In the genomic region with DNA sequence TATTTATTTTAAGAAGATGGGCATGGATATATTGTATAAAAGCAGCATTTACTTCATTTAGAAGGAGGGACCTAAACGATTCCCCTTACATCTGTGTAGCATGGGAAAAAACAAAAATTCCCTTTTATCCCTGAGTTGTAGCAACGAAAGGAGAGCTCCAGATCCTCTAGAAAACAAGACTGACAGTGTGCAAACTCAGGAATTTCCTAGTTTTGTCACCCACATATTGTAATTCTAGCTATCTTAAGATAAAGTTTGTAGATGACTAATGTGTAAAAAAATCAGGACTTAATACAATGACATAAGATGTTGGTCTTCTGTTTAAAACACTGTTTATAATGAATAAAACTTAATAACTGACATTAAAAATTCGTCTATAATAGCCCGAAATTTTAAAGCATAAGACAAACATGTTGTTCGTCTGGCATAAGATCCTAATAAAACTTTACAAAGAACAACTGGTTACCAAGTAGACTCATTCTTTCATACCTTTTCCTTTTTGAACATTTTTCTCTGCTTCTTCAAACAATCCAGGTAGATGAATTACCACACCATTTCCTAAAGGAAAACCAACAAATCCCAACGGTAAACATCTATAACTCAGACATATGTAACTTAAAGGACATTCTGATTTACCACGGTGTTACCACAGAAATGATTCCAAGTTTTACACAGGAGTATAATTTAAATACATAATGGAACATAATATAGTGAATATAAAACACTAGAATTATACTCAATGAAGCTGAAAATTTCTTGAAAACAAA, we compare ENCODE assay signal across 13 cellular contexts. TPM values are rescaled to one million over a fixed set of nuclear protein-coding genes. Genes with fewer than 3 reads are reported as not detected.
A peak's percentile ranks its signal among the peaks of the same experiment; 100 is the strongest.
DNase-seq lines count a peak whose midpoint lies in the region; ATAC-seq, FAIRE-seq and TF ChIP-seq lines count a peak whose summit lies in the region.
"Had no signal": no experiment of that assay in that cellular context is flagged by ENCODE, and none has a peak within 500 bp of the region (broad histone marks: within the 10 kb centered on the region; RNA-seq: fewer than 3 reads in every experiment).

No MANE protein-coding gene starts in this region.

- H3K4me1 Mint-ChIP-seq in activated CD8-positive, alpha-beta T cell treated with anti-CD3 and anti-CD28 coated beads for 36 hours (ENCODE audit: low read depth), result peaks cover 47% of the 10 kb centered on the region
- peaks cover 19% of the 10 kb centered on the region for H3K4me1 Mint-ChIP-seq in activated CD8-positive, alpha-beta T cell treated with anti-CD3 and anti-CD28 coated beads, Interleukin-2, amount 10 ng/mL, durations not matched to agents 7 days and 5 days (ENCODE audit: low read depth)

- peaks cover 9 to 10% of the 10 kb centered on the region in 2 experiments for H3K36me3 ChIP-seq in endothelial cell of umbilical vein (ENCODE audit: control insufficient read depth in 2 of 2, extremely low read depth in 1 of 2, insufficient read depth in 2 of 2, low read length in 2 of 2)
- peaks cover 7 to 9% of the 10 kb centered on the region in 2 experiments for H3K36me3 ChIP-seq in trophoblast cell (ENCODE audit: control insufficient read depth in 1 of 2, insufficient read depth in 2 of 2, low read length in 2 of 2)
- H3K36me3 ChIP-seq in right atrium auricular region, result peaks cover 9% of the 10 kb centered on the region

- BruUV-seq in endothelial cell of umbilical vein (replicated peaks; lab: Mats Ljungman, UMichigan), result TSS peak; percentile 31

- intact Hi-C loops in activated CD8-positive, alpha-beta T cell treated with anti-CD3 and anti-CD28 coated beads for 36 hours (cut with micrococcal nuclease), result no loop called here
- intact Hi-C loops in endothelial cell of umbilical vein (cut with micrococcal nuclease), result loop anchor here (1.0 to 5.0 kb wide), 4 partner anchors 9 to 389 kb away; no protein-coding TSS in a partner anchor

- dilution Hi-C loops in endothelial cell of umbilical vein (cut with MboI; ENCODE audit: extremely low pct_ligation_motif_present, low sequenced_read_pairs), result no loop called here

- H2AFZ ChIP-seq in endothelial cell of umbilical vein (ENCODE audit: low read depth, low read length) (no peak overlapping the region), trophoblast cell (ENCODE audit: insufficient read depth, low read length, poor library complexity) (no peak overlapping the region)

- H3K9me3 Mint-ChIP-seq in activated CD8-positive, alpha-beta T cell treated with anti-CD3 and anti-CD28 coated beads for 36 hours, result no peaks in the 10 kb centered on the region
- H3K9me3 Mint-ChIP-seq in activated CD8-positive, alpha-beta T cell treated with anti-CD3 and anti-CD28 coated beads, Interleukin-2, amount 10 ng/mL, durations not matched to agents 7 days and 5 days (ENCODE audit: insufficient read depth), result no peaks in the 10 kb centered on the region
- H3K9me3 Mint-ChIP-seq: IgD-negative memory B cell, type B pancreatic cell had no signal

- no peaks in the 10 kb centered on the region for H3K79me1 ChIP-seq in trophoblast cell (ENCODE audit: low read length)

- peak overlapping the region; percentile 85 for H3K27ac Mint-ChIP-seq in activated CD8-positive, alpha-beta T cell treated with anti-CD3 and anti-CD28 coated beads for 36 hours
- H3K27ac Mint-ChIP-seq in activated CD8-positive, alpha-beta T cell treated with anti-CD3 and anti-CD28 coated beads, Interleukin-2, amount 10 ng/mL, durations not matched to agents 7 days and 5 days, result no peak overlapping the region
- H3K27ac Mint-ChIP-seq: type B pancreatic cell had no signal

- H3K36me3 Mint-ChIP-seq in activated CD8-positive, alpha-beta T cell treated with anti-CD3 and anti-CD28 coated beads for 36 hours (ENCODE audit: low read depth), result peaks cover 44% of the 10 kb centered on the region
- H3K36me3 Mint-ChIP-seq in activated CD8-positive, alpha-beta T cell treated with anti-CD3 and anti-CD28 coated beads, Interleukin-2, amount 10 ng/mL, durations not matched to agents 7 days and 5 days (ENCODE audit: low read depth), result peaks cover 39% of the 10 kb centered on the region

- no peaks in the 10 kb centered on the region for H3K27me3 Mint-ChIP-seq in activated CD8-positive, alpha-beta T cell treated with anti-CD3 and anti-CD28 coated beads for 36 hours
- H3K27me3 Mint-ChIP-seq in activated CD8-positive, alpha-beta T cell treated with anti-CD3 and anti-CD28 coated beads, Interleukin-2, amount 10 ng/mL, durations not matched to agents 7 days and 5 days (ENCODE audit: low read depth), result no peaks in the 10 kb centered on the region
- H3K27me3 Mint-ChIP-seq: IgD-negative memory B cell, type B pancreatic cell had no signal

- H4K20me1 ChIP-seq in endothelial cell of umbilical vein (replicated peaks; ENCODE audit: control insufficient read depth, extremely low read depth, insufficient read depth, low read length), result no peaks in the 10 kb centered on the region

- H3K27ac ChIP-seq in endothelial cell of umbilical vein (ENCODE audit: insufficient read depth, low read depth, low read length) (peak overlapping the region; percentile 75), trophoblast cell (ENCODE audit: low read depth, low read length) (no peak overlapping the region), right atrium auricular region (no peak overlapping the region)
- H3K27ac ChIP-seq: sigmoid colon had no signal

- H3K4me3 ChIP-seq in endothelial cell of umbilical vein (replicated peaks in 1 of 3; ENCODE audit: insufficient read depth in 1 of 3, low read depth in 1 of 3, low read length in 3 of 3), result peak overlapping the region in 1 of 3 experiments; percentile 5
- no peak overlapping the region for H3K4me3 ChIP-seq in trophoblast cell (ENCODE audit: low read depth, low read length)
- H3K4me3 ChIP-seq in right atrium auricular region, result no peak overlapping the region
- H3K4me3 ChIP-seq: sigmoid colon had no signal

- H3K4me1 ChIP-seq in endothelial cell of umbilical vein (ENCODE audit: control insufficient read depth, extremely low read depth, insufficient read depth, low read length), result peaks cover 37% of the 10 kb centered on the region
- no peaks in the 10 kb centered on the region for H3K4me1 ChIP-seq in trophoblast cell (ENCODE audit: control insufficient read depth in 1 of 2, insufficient read depth in 2 of 2, low read length in 2 of 2)
- H3K4me1 ChIP-seq in right atrium auricular region, result no peaks in the 10 kb centered on the region

- H3K9me1 ChIP-seq in endothelial cell of umbilical vein (replicated peaks; ENCODE audit: control insufficient read depth, extremely low read depth, insufficient read depth, low read length), result peaks cover 2% of the 10 kb centered on the region

- H3K18ac ChIP-seq in trophoblast cell (ENCODE audit: low read length), result no peak overlapping the region

- no peak overlapping the region for H3K23ac ChIP-seq in trophoblast cell (ENCODE audit: low read length)

- no peak overlapping the region for H3K4ac ChIP-seq in trophoblast cell (ENCODE audit: low read depth, low read length)

- no peak overlapping the region for H2AK5ac ChIP-seq in trophoblast cell (ENCODE audit: low read length)

- peaks cover 64% of the 10 kb centered on the region for H3K79me2 ChIP-seq in endothelial cell of umbilical vein (ENCODE audit: control insufficient read depth, insufficient read depth, low read length)
- H3K79me2 ChIP-seq in trophoblast cell (ENCODE audit: control insufficient read depth, insufficient read depth, low read length, poor library complexity), result no peaks in the 10 kb centered on the region

- H4K12ac ChIP-seq in trophoblast cell (ENCODE audit: low read depth, low read length), result no peak overlapping the region

- H3K27me3 ChIP-seq in endothelial cell of umbilical vein (ENCODE audit: control insufficient read depth in 2 of 2, insufficient read depth in 2 of 2, low read length in 2 of 2) (no peaks in the 10 kb centered on the region), trophoblast cell (ENCODE audit: insufficient read depth, low read length) (no peaks in the 10 kb centered on the region), right atrium auricular region (no peaks in the 10 kb centered on the region)
- H3K27me3 ChIP-seq: sigmoid colon had no signal

- CTCF ChIA-PET in activated CD8-positive, alpha-beta T cell treated with anti-CD3 and anti-CD28 coated beads for 36 hours (lab: Charles Lee), result no interaction called here
- CTCF ChIA-PET in activated CD8-positive, alpha-beta T cell treated with anti-CD3 and anti-CD28 coated beads, Interleukin-2, amount 10 ng/mL, durations not matched to agents 7 days and 5 days (lab: Charles Lee), result no interaction called here
- CTCF ChIA-PET in endothelial cell of umbilical vein (lab: Charles Lee), result interaction anchor here (0.7 to 1.5 kb wide), 4 partner anchors 10 to 137 kb away, joined by 3 to 11 read pairs (median 4); no protein-coding TSS in a partner anchor

- no peak overlapping the region for H2BK5ac ChIP-seq in trophoblast cell (ENCODE audit: low read depth, low read length, poor library complexity)

- no peak overlapping the region for H2BK120ac ChIP-seq in trophoblast cell (ENCODE audit: insufficient read depth, low read length, poor library complexity)

- no peak overlapping the region for H3K4me3 Mint-ChIP-seq in activated CD8-positive, alpha-beta T cell treated with anti-CD3 and anti-CD28 coated beads for 36 hours
- H3K4me3 Mint-ChIP-seq in activated CD8-positive, alpha-beta T cell treated with anti-CD3 and anti-CD28 coated beads, Interleukin-2, amount 10 ng/mL, durations not matched to agents 7 days and 5 days, result no peak overlapping the region
- H3K4me3 Mint-ChIP-seq: IgD-negative memory B cell, type B pancreatic cell had no signal

- H3K4me2 ChIP-seq in endothelial cell of umbilical vein (ENCODE audit: insufficient read depth, low read length) (peak overlapping the region; percentile 63), trophoblast cell (ENCODE audit: low read length) (no peak overlapping the region)

- no peak overlapping the region for H4K91ac ChIP-seq in trophoblast cell (ENCODE audit: low read depth, low read length)

- DNase-seq in activated CD8-positive, alpha-beta T cell treated with anti-CD3 and anti-CD28 coated beads for 36 hours, result no peak
- no peak for DNase-seq in activated CD8-positive, alpha-beta T cell treated with anti-CD3 and anti-CD28 coated beads, Interleukin-2, amount 10 ng/mL, durations not matched to agents 7 days and 5 days
- DNase-seq in endothelial cell of umbilical vein (ENCODE audit: low read depth, low spot score) (peak; percentile 73), trophoblast cell (peak; percentile 21 to 45), right atrium auricular region (ENCODE audit: low spot score) (no peak), NCI-H2171 treated with DMSO at 0.1 percent for 48 hours (lab: John Stamatoyannopoulos, UW) (no peak)
- DNase-seq: ACHN, NCI-H2081, sigmoid colon had no signal

- H3K9ac ChIP-seq in endothelial cell of umbilical vein (replicated peaks; ENCODE audit: extremely low read depth, insufficient read depth, low read length), result peak overlapping the region; percentile 56
- no peak overlapping the region for H3K9ac ChIP-seq in trophoblast cell (ENCODE audit: low read length)

- TF ChIP-seq POLR2A in endothelial cell of umbilical vein (IDR thresholded peaks at IDR 0.05; ENCODE audit: low read depth, low read length), result no peak

- POLR2A ChIA-PET in activated CD8-positive, alpha-beta T cell treated with anti-CD3 and anti-CD28 coated beads for 36 hours (lab: Charles Lee), result no interaction called here
- POLR2A ChIA-PET in activated CD8-positive, alpha-beta T cell treated with anti-CD3 and anti-CD28 coated beads, Interleukin-2, amount 10 ng/mL, durations not matched to agents 7 days and 5 days (lab: Charles Lee), result no interaction called here
- POLR2A ChIA-PET in endothelial cell of umbilical vein (lab: Charles Lee), result no interaction called here

- no CpG with 5 or more reads among the region's 7 CpGs for WGBS in trophoblast cell (ENCODE audit: extremely low coverage, insufficient coverage, insufficient read length)

- H3K14ac ChIP-seq in trophoblast cell (ENCODE audit: low read length), result no peak overlapping the region

- H2BK12ac ChIP-seq in trophoblast cell (ENCODE audit: low read length), result no peak overlapping the region

- no peak overlapping the region for H4K8ac ChIP-seq in trophoblast cell (ENCODE audit: low read depth, low read length)

- TF ChIP-seq CTCF in activated CD8-positive, alpha-beta T cell treated with anti-CD3 and anti-CD28 coated beads for 36 hours (IDR thresholded peaks at IDR 0.05), result no peak
- TF ChIP-seq CTCF in endothelial cell of umbilical vein (IDR thresholded peaks at IDR 0.05; ENCODE audit: extremely low read depth in 1 of 2, insufficient read depth in 1 of 2, low read depth in 1 of 2, low read length in 2 of 2) (no peak), right atrium auricular region (IDR thresholded peaks at IDR 0.05) (no peak)

- FAIRE-seq in endothelial cell of umbilical vein (lab: Jason Lieb, UNC), result peak; percentile 8

- no peak for ATAC-seq in activated CD8-positive, alpha-beta T cell treated with anti-CD3 and anti-CD28 coated beads for 36 hours
- ATAC-seq in activated CD8-positive, alpha-beta T cell treated with anti-CD3 and anti-CD28 coated beads, Interleukin-2, amount 10 ng/mL, durations not matched to agents 7 days and 5 days, result no peak
- peak; percentile 11; the same call in 2 of the 3 replicates for ATAC-seq in SK-N-SH treated with all-trans-retinoic acid at 6 μM for 48 hours
- no peak for ATAC-seq in GM18907 (IDR thresholded peaks at IDR 0.05; ENCODE audit: unreplicated experiment)

- H3K9me3 ChIP-seq in endothelial cell of umbilical vein (replicated peaks; ENCODE audit: control insufficient read depth, insufficient read depth, low read length), result no peaks in the 10 kb centered on the region
- no peaks in the 10 kb centered on the region for H3K9me3 ChIP-seq in trophoblast cell (ENCODE audit: insufficient read depth, low read depth, low read length)
- H3K9me3 ChIP-seq in right atrium auricular region, result no peaks in the 10 kb centered on the region
- H3K9me3 ChIP-seq: sigmoid colon had no signal

RNA-seq across cellular contexts. Expression of gene ADSS2, which starts 15.2 kb away (rescaled TPM):
- 10 to 100 TPM; 50.2 to 56.0 TPM for total RNA-seq in activated CD8-positive, alpha-beta T cell treated with anti-CD3 and anti-CD28 coated beads for 36 hours
- total RNA-seq in activated CD8-positive, alpha-beta T cell treated with anti-CD3 and anti-CD28 coated beads, Interleukin-2, amount 10 ng/mL, durations not matched to agents 7 days and 5 days, result 10 to 100 TPM; 53.3 to 54.6 TPM
- total RNA-seq in endothelial cell of umbilical vein, result 82.8 and 90.6 TPM in 2 replicates
- 24.9 and 35.5 TPM in 2 replicates for polyA plus RNA-seq in endothelial cell of umbilical vein
- 47.5 and 49.3 TPM in 2 replicates for polyA plus RNA-seq in endothelial cell of umbilical vein (2011; cell fraction: cytosol; rRNA removed)
- polyA plus RNA-seq in endothelial cell of umbilical vein (2011; cell fraction: nucleus; rRNA removed), result 52.7 and 75.7 TPM in 2 replicates
- polyA plus RNA-seq in endothelial cell of umbilical vein (2012), result 81.7 and 91.2 TPM in 2 replicates
- 30.1 and 32.2 TPM in 2 replicates for polyA minus RNA-seq in endothelial cell of umbilical vein
- 26.4 TPM for polyA minus RNA-seq in endothelial cell of umbilical vein (2011; cell fraction: cytosol; rRNA and poly(A)+ RNA removed)
- 54.7 and 75.4 TPM in 2 replicates for polyA minus RNA-seq in endothelial cell of umbilical vein (2011; cell fraction: nucleus; rRNA and poly(A)+ RNA removed)
- 26.4 TPM in 2 replicates for polyA plus RNA-seq in trophoblast cell (2013)
- total RNA-seq in right atrium auricular region, result 1 to 10 TPM; 7.9 to 9.6 TPM

RNA-seq across cellular contexts. Expression of gene CATSPERE, which starts 24.6 kb away (rescaled TPM):
- under 1 TPM; 0.20 to 0.58 TPM for total RNA-seq in activated CD8-positive, alpha-beta T cell treated with anti-CD3 and anti-CD28 coated beads for 36 hours
- under 1 TPM; 0.37 to 0.61 TPM for total RNA-seq in activated CD8-positive, alpha-beta T cell treated with anti-CD3 and anti-CD28 coated beads, Interleukin-2, amount 10 ng/mL, durations not matched to agents 7 days and 5 days
- total RNA-seq in endothelial cell of umbilical vein (0.72 and 1.9 TPM in 2 replicates), right atrium auricular region (under 1 TPM; 0.20 to 0.63 TPM)
- polyA plus RNA-seq in endothelial cell of umbilical vein, result 0.41 and 0.61 TPM in 2 replicates
- 0.27 and 0.30 TPM in 2 replicates for polyA plus RNA-seq in endothelial cell of umbilical vein (2011; cell fraction: cytosol; rRNA removed)
- 5.3 and 7.0 TPM in 2 replicates for polyA plus RNA-seq in endothelial cell of umbilical vein (2011; cell fraction: nucleus; rRNA removed)
- polyA plus RNA-seq in endothelial cell of umbilical vein (2012), result 0.30 and 0.58 TPM in 2 replicates
- 3.6 and 3.8 TPM in 2 replicates for polyA minus RNA-seq in endothelial cell of umbilical vein
- polyA minus RNA-seq in endothelial cell of umbilical vein (2011; cell fraction: cytosol; rRNA and poly(A)+ RNA removed), result 0.31 TPM
- 6.0 and 9.2 TPM in 2 replicates for polyA minus RNA-seq in endothelial cell of umbilical vein (2011; cell fraction: nucleus; rRNA and poly(A)+ RNA removed)
- 0.12 and 0.24 TPM in 2 replicates for polyA plus RNA-seq in trophoblast cell (2013)

Comparison
In these comparisons a context has a peak if more than half of its experiments do, and no peak if none do; other contexts are left out.
1. DNase-seq: peak in endothelial cell of umbilical vein (single experiment) and trophoblast cell (2 of 2); none in activated CD8-positive, alpha-beta T cell treated with anti-CD3 and anti-CD28 coated beads for 36 hours (single experiment), activated CD8-positive, alpha-beta T cell treated with anti-CD3 and anti-CD28 coated beads, Interleukin-2, amount 10 ng/mL, durations not matched to agents 7 days and 5 days (single experiment), right atrium auricular region (single experiment) and NCI-H2171 treated with DMSO at 0.1 percent for 48 hours (single experiment).